2 cellular contexts compared by ENCODE assay signal in the genomic region with DNA sequence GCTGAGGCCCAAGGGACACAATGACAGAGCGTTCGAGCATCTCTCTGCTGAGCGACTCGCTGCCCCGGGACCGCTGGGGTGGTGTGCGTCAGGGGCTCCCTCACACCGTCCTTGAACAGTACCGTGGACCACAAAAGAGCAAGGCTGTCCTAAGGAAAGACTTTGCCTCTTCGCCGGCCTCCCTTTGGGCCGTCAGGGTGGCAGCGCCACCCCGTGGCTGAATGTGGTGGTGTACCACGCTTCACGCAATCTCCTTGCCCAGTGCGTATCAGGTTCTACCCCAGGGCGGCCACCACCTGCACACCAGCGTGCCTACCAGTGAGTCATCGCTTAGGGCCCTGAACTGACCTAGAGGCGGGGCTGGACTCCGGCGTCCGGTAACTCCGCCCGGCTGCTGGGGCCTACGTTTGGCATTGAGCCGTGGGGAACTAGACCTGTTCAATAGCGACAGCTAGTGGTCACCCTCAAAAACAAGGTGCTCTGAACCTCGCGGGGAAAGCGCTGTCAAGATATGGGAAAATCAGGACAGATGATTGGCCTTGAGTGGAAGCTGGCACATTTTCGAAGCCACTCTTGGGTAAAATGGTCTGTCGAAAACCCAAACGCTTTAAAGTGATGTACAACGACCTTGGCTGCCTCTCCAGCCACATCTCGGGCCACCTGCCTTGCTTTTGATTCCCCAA.
TF ChIP-seq lines count a peak whose summit lies in the region.

No MANE protein-coding gene starts in this region.

TF ChIP-seq in HEK293, 187 proteins besides CTCF, POLR2A, EP300 and RAD21 (continued from another document and continues in another):
- TF ChIP-seq ZNF18 (tag by site-specific recombination; IDR thresholded peaks at IDR 0.05) (peak; percentile 37; the same call in 1 of the 2 replicates), GLIS1 (tag by site-specific recombination; IDR thresholded peaks at IDR 0.05) (peak; percentile 91), ZNF473 (tag by site-specific recombination; IDR thresholded peaks at IDR 0.05) (no peak), WT1 (tag by site-specific recombination; IDR thresholded peaks at IDR 0.05) (no peak), ZNF707 (tag by site-specific recombination; IDR thresholded peaks at IDR 0.05) (no peak), ZSCAN23 (tag by site-specific recombination; IDR thresholded peaks at IDR 0.05) (no peak), ZNF426 (tag by site-specific recombination; IDR thresholded peaks at IDR 0.05) (no peak), GLIS2 (tag by site-specific recombination; IDR thresholded peaks at IDR 0.05) (peak; percentile 86), GLI2 (tag by site-specific recombination; IDR thresholded peaks at IDR 0.05; ENCODE audit: borderline replicate concordance, low read depth) (no peak), ZNF600 (tag by site-specific recombination; IDR thresholded peaks at IDR 0.05) (peak; percentile 95)
- TF ChIP-seq, protein P1, sequence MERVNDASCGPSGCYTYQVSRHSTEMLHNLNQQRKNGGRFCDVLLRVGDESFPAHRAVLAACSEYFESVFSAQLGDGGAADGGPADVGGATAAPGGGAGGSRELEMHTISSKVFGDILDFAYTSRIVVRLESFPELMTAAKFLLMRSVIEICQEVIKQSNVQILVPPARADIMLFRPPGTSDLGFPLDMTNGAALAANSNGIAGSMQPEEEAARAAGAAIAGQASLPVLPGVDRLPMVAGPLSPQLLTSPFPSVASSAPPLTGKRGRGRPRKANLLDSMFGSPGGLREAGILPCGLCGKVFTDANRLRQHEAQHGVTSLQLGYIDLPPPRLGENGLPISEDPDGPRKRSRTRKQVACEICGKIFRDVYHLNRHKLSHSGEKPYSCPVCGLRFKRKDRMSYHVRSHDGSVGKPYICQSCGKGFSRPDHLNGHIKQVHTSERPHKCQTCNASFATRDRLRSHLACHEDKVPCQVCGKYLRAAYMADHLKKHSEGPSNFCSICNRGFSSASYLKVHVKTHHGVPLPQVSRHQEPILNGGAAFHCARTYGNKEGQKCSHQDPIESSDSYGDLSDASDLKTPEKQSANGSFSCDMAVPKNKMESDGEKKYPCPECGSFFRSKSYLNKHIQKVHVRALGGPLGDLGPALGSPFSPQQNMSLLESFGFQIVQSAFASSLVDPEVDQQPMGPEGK (tag by site-specific recombination; IDR thresholded peaks at IDR 0.05) = peak; percentile 75
- TF ChIP-seq, protein P2, sequence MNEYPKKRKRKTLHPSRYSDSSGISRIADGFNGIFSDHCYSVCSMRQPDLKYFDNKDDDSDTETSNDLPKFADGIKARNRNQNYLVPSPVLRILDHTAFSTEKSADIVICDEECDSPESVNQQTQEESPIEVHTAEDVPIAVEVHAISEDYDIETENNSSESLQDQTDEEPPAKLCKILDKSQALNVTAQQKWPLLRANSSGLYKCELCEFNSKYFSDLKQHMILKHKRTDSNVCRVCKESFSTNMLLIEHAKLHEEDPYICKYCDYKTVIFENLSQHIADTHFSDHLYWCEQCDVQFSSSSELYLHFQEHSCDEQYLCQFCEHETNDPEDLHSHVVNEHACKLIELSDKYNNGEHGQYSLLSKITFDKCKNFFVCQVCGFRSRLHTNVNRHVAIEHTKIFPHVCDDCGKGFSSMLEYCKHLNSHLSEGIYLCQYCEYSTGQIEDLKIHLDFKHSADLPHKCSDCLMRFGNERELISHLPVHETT (tag by site-specific recombination; IDR thresholded peaks at IDR 0.05) = peak; percentile 32; the same call in 1 of the 2 replicates
- TF ChIP-seq, protein P3, sequence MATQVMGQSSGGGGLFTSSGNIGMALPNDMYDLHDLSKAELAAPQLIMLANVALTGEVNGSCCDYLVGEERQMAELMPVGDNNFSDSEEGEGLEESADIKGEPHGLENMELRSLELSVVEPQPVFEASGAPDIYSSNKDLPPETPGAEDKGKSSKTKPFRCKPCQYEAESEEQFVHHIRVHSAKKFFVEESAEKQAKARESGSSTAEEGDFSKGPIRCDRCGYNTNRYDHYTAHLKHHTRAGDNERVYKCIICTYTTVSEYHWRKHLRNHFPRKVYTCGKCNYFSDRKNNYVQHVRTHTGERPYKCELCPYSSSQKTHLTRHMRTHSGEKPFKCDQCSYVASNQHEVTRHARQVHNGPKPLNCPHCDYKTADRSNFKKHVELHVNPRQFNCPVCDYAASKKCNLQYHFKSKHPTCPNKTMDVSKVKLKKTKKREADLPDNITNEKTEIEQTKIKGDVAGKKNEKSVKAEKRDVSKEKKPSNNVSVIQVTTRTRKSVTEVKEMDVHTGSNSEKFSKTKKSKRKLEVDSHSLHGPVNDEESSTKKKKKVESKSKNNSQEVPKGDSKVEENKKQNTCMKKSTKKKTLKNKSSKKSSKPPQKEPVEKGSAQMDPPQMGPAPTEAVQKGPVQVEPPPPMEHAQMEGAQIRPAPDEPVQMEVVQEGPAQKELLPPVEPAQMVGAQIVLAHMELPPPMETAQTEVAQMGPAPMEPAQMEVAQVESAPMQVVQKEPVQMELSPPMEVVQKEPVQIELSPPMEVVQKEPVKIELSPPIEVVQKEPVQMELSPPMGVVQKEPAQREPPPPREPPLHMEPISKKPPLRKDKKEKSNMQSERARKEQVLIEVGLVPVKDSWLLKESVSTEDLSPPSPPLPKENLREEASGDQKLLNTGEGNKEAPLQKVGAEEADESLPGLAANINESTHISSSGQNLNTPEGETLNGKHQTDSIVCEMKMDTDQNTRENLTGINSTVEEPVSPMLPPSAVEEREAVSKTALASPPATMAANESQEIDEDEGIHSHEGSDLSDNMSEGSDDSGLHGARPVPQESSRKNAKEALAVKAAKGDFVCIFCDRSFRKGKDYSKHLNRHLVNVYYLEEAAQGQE (tag by site-specific recombination; IDR thresholded peaks at IDR 0.05) = peak; percentile 71
- TF ChIP-seq, protein P4, sequence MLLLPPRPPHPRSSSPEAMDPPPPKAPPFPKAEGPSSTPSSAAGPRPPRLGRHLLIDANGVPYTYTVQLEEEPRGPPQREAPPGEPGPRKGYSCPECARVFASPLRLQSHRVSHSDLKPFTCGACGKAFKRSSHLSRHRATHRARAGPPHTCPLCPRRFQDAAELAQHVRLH (tag by site-specific recombination; IDR thresholded peaks at IDR 0.05) = peak; percentile 95

TF ChIP-seq in HepG2, 621 proteins besides CTCF, POLR2A, EP300 and RAD21 (continued from another document and continues in another):
- TF ChIP-seq, protein P5, sequence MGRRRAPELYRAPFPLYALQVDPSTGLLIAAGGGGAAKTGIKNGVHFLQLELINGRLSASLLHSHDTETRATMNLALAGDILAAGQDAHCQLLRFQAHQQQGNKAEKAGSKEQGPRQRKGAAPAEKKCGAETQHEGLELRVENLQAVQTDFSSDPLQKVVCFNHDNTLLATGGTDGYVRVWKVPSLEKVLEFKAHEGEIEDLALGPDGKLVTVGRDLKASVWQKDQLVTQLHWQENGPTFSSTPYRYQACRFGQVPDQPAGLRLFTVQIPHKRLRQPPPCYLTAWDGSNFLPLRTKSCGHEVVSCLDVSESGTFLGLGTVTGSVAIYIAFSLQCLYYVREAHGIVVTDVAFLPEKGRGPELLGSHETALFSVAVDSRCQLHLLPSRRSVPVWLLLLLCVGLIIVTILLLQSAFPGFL (CRISPR knock-in tag; IDR thresholded peaks at IDR 0.05) = no peak
- TF ChIP-seq CENPT (CRISPR knock-in tag; IDR thresholded peaks at IDR 0.05; ENCODE audit: low read depth) (no peak), HINFP (CRISPR knock-in tag; IDR thresholded peaks at IDR 0.05; ENCODE audit: low read depth) (peak; percentile 89; the same call in 1 of the 2 replicates), ZSCAN22 (CRISPR knock-in tag; IDR thresholded peaks at IDR 0.05) (no peak), NRL (CRISPR knock-in tag; IDR thresholded peaks at IDR 0.05; ENCODE audit: borderline replicate concordance) (no peak; the same call in 1 of the 2 replicates), KLF15 (CRISPR knock-in tag; IDR thresholded peaks at IDR 0.05; ENCODE audit: borderline replicate concordance) (no peak), ZNF350 (CRISPR knock-in tag; IDR thresholded peaks at IDR 0.05; ENCODE audit: borderline replicate concordance, low read depth) (peak; percentile 83; the same call in 1 of the 2 replicates), JDP2 (CRISPR knock-in tag; IDR thresholded peaks at IDR 0.05; ENCODE audit: borderline replicate concordance) (no peak), ZNF878 (CRISPR knock-in tag; IDR thresholded peaks at IDR 0.05) (no peak), CREM (IDR thresholded peaks at IDR 0.05) (0 out of 2 replicates have a peak, but pooled peaks have one; percentile 13), CREM (CRISPR knock-in tag; IDR thresholded peaks at IDR 0.05) (no peak), NFYC (CRISPR knock-in tag; IDR thresholded peaks at IDR 0.05) (no peak), NFIC (IDR thresholded peaks at IDR 0.05; ENCODE audit: low read length) (no peak), ZNF549 (CRISPR knock-in tag; IDR thresholded peaks at IDR 0.05) (no peak), SOX13 (IDR thresholded peaks at IDR 0.05) (no peak), SOX13 (CRISPR knock-in tag; conservative IDR thresholded peaks at IDR 0.05 in 1 of 2, IDR thresholded peaks at IDR 0.05 in 1 of 2) (no peak; a peak in 1 of 4 replicates), XRCC5 (optimal IDR thresholded peaks at IDR 0.05; ENCODE audit: low read length) (peak; percentile 91), FOSL2 (CRISPR knock-in tag; IDR thresholded peaks at IDR 0.05) (peak; percentile 98), ZFP82 (CRISPR knock-in tag; IDR thresholded peaks at IDR 0.05; ENCODE audit: borderline replicate concordance) (no peak), TBL1XR1 (IDR thresholded peaks at IDR 0.05; ENCODE audit: borderline replicate concordance, low read length, partially characterized antibody) (no peak), ZNF484 (CRISPR knock-in tag; IDR thresholded peaks at IDR 0.05; ENCODE audit: borderline replicate concordance, low read depth) (no peak), ZNF713 (CRISPR knock-in tag; IDR thresholded peaks at IDR 0.05) (0 out of 2 replicates have a peak, but pooled peaks have one; percentile 60), ZNF552 (CRISPR knock-in tag; IDR thresholded peaks at IDR 0.05; ENCODE audit: borderline replicate concordance) (no peak), KLF12 (CRISPR knock-in tag; IDR thresholded peaks at IDR 0.05; ENCODE audit: borderline replicate concordance) (no peak), MYPOP (CRISPR knock-in tag; IDR thresholded peaks at IDR 0.05) (no peak), SMAD9 (CRISPR knock-in tag; IDR thresholded peaks at IDR 0.05) (no peak), NCOA2 (CRISPR knock-in tag; IDR thresholded peaks at IDR 0.05) (peak; percentile 50; the same call in 1 of the 2 replicates)
- TF ChIP-seq, protein P6, sequence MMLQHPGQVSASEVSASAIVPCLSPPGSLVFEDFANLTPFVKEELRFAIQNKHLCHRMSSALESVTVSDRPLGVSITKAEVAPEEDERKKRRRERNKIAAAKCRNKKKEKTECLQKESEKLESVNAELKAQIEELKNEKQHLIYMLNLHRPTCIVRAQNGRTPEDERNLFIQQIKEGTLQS (CRISPR knock-in tag; IDR thresholded peaks at IDR 0.05) = peak; percentile 89
- TF ChIP-seq, protein P7, sequence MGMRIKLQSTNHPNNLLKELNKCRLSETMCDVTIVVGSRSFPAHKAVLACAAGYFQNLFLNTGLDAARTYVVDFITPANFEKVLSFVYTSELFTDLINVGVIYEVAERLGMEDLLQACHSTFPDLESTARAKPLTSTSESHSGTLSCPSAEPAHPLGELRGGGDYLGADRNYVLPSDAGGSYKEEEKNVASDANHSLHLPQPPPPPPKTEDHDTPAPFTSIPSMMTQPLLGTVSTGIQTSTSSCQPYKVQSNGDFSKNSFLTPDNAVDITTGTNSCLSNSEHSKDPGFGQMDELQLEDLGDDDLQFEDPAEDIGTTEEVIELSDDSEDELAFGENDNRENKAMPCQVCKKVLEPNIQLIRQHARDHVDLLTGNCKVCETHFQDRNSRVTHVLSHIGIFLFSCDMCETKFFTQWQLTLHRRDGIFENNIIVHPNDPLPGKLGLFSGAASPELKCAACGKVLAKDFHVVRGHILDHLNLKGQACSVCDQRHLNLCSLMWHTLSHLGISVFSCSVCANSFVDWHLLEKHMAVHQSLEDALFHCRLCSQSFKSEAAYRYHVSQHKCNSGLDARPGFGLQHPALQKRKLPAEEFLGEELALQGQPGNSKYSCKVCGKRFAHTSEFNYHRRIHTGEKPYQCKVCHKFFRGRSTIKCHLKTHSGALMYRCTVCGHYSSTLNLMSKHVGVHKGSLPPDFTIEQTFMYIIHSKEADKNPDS (CRISPR knock-in tag; IDR thresholded peaks at IDR 0.05) = no peak
- TF ChIP-seq, protein P8, sequence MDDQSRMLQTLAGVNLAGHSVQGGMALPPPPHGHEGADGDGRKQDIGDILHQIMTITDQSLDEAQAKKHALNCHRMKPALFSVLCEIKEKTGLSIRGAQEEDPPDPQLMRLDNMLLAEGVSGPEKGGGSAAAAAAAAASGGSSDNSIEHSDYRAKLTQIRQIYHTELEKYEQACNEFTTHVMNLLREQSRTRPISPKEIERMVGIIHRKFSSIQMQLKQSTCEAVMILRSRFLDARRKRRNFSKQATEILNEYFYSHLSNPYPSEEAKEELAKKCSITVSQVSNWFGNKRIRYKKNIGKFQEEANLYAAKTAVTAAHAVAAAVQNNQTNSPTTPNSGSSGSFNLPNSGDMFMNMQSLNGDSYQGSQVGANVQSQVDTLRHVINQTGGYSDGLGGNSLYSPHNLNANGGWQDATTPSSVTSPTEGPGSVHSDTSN (CRISPR knock-in tag; IDR thresholded peaks at IDR 0.05; ENCODE audit: borderline replicate concordance) = no peak
- TF ChIP-seq, protein P9, sequence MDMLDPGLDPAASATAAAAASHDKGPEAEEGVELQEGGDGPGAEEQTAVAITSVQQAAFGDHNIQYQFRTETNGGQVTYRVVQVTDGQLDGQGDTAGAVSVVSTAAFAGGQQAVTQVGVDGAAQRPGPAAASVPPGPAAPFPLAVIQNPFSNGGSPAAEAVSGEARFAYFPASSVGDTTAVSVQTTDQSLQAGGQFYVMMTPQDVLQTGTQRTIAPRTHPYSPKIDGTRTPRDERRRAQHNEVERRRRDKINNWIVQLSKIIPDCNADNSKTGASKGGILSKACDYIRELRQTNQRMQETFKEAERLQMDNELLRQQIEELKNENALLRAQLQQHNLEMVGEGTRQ (IDR thresholded peaks at IDR 0.05; ENCODE audit: low read depth, low read length) = no peak
- TF ChIP-seq, protein P9 (CRISPR knock-in tag; IDR thresholded peaks at IDR 0.05; ENCODE audit: borderline replicate concordance) = no peak
